ENCODE assay signal across 15 cellular contexts in the genomic region with DNA sequence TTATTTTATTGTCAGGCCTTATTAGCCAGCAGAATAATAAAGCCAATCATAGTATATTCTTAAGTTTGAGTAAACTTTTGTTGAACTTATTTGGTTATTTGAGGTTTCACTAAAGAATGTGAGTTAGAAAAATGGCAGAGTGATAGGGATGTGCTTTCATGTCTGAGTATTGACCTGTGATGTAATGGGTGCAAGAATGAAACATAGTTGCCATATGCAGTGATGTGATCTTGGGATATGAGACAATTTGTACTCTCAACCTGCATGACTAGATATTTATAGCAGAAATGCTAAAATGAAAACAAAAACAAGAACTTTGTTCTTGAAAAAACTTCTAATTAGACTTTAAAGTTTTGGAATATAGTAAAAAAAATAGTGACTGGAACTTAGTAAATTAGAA.
"Had no signal": no experiment of that assay in that cellular context is flagged by ENCODE, and none has a peak within 500 bp of the region (broad histone marks: within the 10 kb centered on the region; RNA-seq: fewer than 3 reads in every experiment).

No MANE protein-coding gene starts in this region.

- H3K4me1 ChIP-seq: transverse colon had no signal

- H3K27ac ChIP-seq: transverse colon, WERI-Rb-1 had no signal

- ATAC-seq: activated CD4-positive, alpha-beta T cell treated with anti-CD3 and anti-CD28 coated beads for 36 hours; activated CD8-positive, alpha-beta T cell treated with anti-CD3 and anti-CD28 coated beads, Interleukin-2, amount 10 ng/mL, durations not matched to agents 7 days and 5 days; activated T-helper 17 cell treated with anti-CD3 and anti-CD28 coated beads, Interleukin-2, amount 50 U/mL, for 72 hours; left colon; naive thymus-derived CD4-positive, alpha-beta T cell; stimulated activated memory B cell treated with anti-CD40 and anti-IgM and Interleukin-4, amounts not matched to agents 10 μg/mL and 1 μg/mL and 100 μg/mL, for 72 hours; T-cell had no signal

- DNase-seq: activated CD4-positive, alpha-beta T cell treated with anti-CD3 and anti-CD28 coated beads for 36 hours; activated CD8-positive, alpha-beta T cell treated with anti-CD3 and anti-CD28 coated beads, Interleukin-2, amount 10 ng/mL, durations not matched to agents 7 days and 5 days; activated naive CD4-positive, alpha-beta T cell treated with anti-CD3 and anti-CD28 coated beads for 36 hours; endodermal cell; left colon; naive thymus-derived CD4-positive, alpha-beta T cell; right cardiac atrium; stimulated activated CD4-positive, alpha-beta T cell treated with anti-CD3 and anti-CD28 coated beads, Interleukin-1b, Interleukin-23, amount 100 ng/mL, for 48 hours; T-cell; T1000; transverse colon; WERI-Rb-1 had no signal

- H3K27me3 ChIP-seq: transverse colon had no signal

- H3K4me3 ChIP-seq: lung, transverse colon had no signal

- H3K36me3 ChIP-seq: transverse colon, WERI-Rb-1 had no signal
